Comparison of ENCODE assay signal across 1 cellular context in the genomic region with DNA sequence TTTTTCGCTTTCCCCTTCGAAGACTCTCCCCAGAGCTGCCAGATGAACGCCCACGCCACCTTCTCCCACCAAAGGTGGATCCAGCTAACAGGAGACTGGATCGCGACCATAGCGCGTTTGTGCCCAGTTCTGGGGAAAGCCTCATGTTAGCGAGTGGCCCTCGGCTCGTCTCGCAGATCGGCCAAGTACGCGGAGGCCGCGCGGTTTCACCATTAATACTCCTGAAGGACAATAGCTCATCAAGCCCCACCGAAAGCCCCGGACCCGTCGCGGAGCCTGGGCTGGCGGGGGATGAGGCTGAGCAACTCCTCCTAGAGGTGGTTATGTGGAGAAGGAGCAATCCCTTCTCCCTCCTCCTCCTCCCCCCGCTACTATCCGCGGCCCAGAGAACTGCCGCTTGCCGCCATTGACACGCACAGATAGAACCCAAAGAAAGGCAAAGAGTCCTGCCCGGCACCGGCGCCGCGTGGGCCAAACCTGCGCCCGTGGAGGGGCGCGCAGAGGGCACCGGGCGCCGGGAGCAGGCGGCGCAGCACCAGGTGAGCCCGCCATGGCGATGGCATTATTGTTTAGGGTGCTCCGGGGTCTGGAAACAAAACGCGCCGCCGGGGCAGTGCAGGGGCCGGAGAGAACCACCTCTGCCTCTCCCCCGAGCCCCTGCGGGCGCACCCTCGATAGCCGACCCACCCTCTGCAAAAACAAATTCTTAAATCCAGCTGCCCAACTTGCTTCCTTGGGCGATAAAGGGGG.
TF ChIP-seq lines count a peak whose summit lies in the region.

A gene (plus strand): TSS at position 385 of the 750 bp plus-strand sequence. CDS start 22,813 bp downstream, outside the sequence.

TF ChIP-seq in endothelial cell of umbilical vein, 7 proteins besides CTCF, POLR2A, EP300 and RAD21:
- TF ChIP-seq POLR2AphosphoS5 (IDR thresholded peaks at IDR 0.05; ENCODE audit: insufficient read depth, low read depth, low read length) (no peak), EZH2 (IDR thresholded peaks at IDR 0.05; ENCODE audit: borderline replicate concordance, low read depth, low read length, severe bottlenecking) (peak; percentile 93), GATA2 (IDR thresholded peaks at IDR 0.05; ENCODE audit: insufficient read depth, insufficient read length, low read depth, low read length) (no peak)
